30 cellular contexts compared by ENCODE assay signal in genomic region chr15:52509500-52510244, GRCh38. TPM values are rescaled to one million over a fixed set of nuclear protein-coding genes. Genes with fewer than 3 reads are reported as not detected.
A peak's percentile ranks its signal among the peaks of the same experiment; 100 is the strongest.
DNase-seq lines count a peak whose midpoint lies in the region; ATAC-seq and TF ChIP-seq lines count a peak whose summit lies in the region.
"Had no signal": no experiment of that assay in that cellular context is flagged by ENCODE, and none has a peak within 500 bp of the region (broad histone marks: within the 10 kb centered on the region; RNA-seq: fewer than 3 reads in every experiment).

No MANE protein-coding gene starts in this region.

- no peak overlapping the region for H3K4me3 Mint-ChIP-seq in activated naive CD4-positive, alpha-beta T cell treated with anti-CD3 and anti-CD28 coated beads, Interleukin-2, amount 50 U/mL, for 24 hours
- H3K4me3 Mint-ChIP-seq in MCF 10A (ENCODE audit: unreplicated experiment) = no peak overlapping the region
- H3K4me3 Mint-ChIP-seq: activated CD4-positive, alpha-beta T cell treated with anti-CD3 and anti-CD28 coated beads, Interleukin-2, amount 10 ng/mL, durations not matched to agents 24 days and 14 days; activated T-cell treated with anti-CD3 and anti-CD28 coated beads, Interleukin-2, amount 50 U/mL, for 24 hours; CD8-positive, alpha-beta memory T cell; neural crest cell had no signal

- intact Hi-C loops in left cardiac atrium (cut with DNase I) = no loop called here
- intact Hi-C loops in MCF 10A (cut with micrococcal nuclease) = no loop called here

- no peak for TF ChIP-seq EP300 in gastroesophageal sphincter (IDR thresholded peaks at IDR 0.05)

- POLR2A ChIA-PET in MCF 10A (lab: Yijun Ruan, JAX) = no interaction called here

- H3K27ac ChIP-seq in osteoblast (ENCODE audit: low read depth, low read length) (no peak overlapping the region), coronary artery (no peak overlapping the region), gastroesophageal sphincter (no peak overlapping the region)
- H3K27ac ChIP-seq: esophagus squamous epithelium, thoracic aorta, VCaP had no signal

- H3K36me3 ChIP-seq in osteoblast (ENCODE audit: insufficient read depth, low read length) = no peaks in the 10 kb centered on the region
- H3K36me3 ChIP-seq in gastroesophageal sphincter = no peaks in the 10 kb centered on the region
- H3K36me3 ChIP-seq: esophagus squamous epithelium, thoracic aorta had no signal

- H3K4me1 Mint-ChIP-seq in activated naive CD4-positive, alpha-beta T cell treated with anti-CD3 and anti-CD28 coated beads, Interleukin-2, amount 50 U/mL, for 24 hours = peaks cover 38% of the 10 kb centered on the region
- peaks cover 7% of the 10 kb centered on the region for H3K4me1 Mint-ChIP-seq in MCF 10A (ENCODE audit: insufficient read depth, unreplicated experiment)

- H3K4me3 ChIP-seq in osteoblast (ENCODE audit: insufficient read depth, low read length) (no peak overlapping the region), coronary artery (no peak overlapping the region), gastroesophageal sphincter (no peak overlapping the region)
- H3K4me3 ChIP-seq: esophagus squamous epithelium, thoracic aorta had no signal

- peak overlapping the region; percentile 56 for H3K27ac Mint-ChIP-seq in activated naive CD4-positive, alpha-beta T cell treated with anti-CD3 and anti-CD28 coated beads, Interleukin-2, amount 50 U/mL, for 24 hours
- no peak overlapping the region for H3K27ac Mint-ChIP-seq in MCF 10A (ENCODE audit: low read depth, unreplicated experiment)
- H3K27ac Mint-ChIP-seq: activated CD4-positive, alpha-beta T cell treated with anti-CD3 and anti-CD28 coated beads, Interleukin-2, amount 10 ng/mL, durations not matched to agents 24 days and 14 days; activated T-cell treated with anti-CD3 and anti-CD28 coated beads, Interleukin-2, amount 50 U/mL, for 24 hours had no signal

- peak; percentile 37 for ATAC-seq in esophagus mucosa
- ATAC-seq in left cardiac atrium = no peak
- no peak for ATAC-seq in gastroesophageal sphincter
- ATAC-seq: HepG2, Panc1, sciatic nerve had no signal

- no peak overlapping the region for H2AFZ ChIP-seq in osteoblast (ENCODE audit: low read length)

- TF ChIP-seq CTCF in osteoblast (IDR thresholded peaks at IDR 0.05; ENCODE audit: extremely low read depth, low read depth, low read length) (no peak), coronary artery (IDR thresholded peaks at IDR 0.05) (no peak), MCF 10A (IDR thresholded peaks at IDR 0.05; ENCODE audit: unreplicated experiment) (no peak), gastroesophageal sphincter (IDR thresholded peaks at IDR 0.05) (no peak)

- no peaks in the 10 kb centered on the region for H3K27me3 ChIP-seq in osteoblast (ENCODE audit: insufficient read depth, low read length)
- H3K27me3 ChIP-seq in gastroesophageal sphincter = no peaks in the 10 kb centered on the region
- H3K27me3 ChIP-seq: esophagus squamous epithelium had no signal

- CTCF ChIA-PET in MCF 10A (lab: Yijun Ruan, JAX) = interaction anchor here (0.7 to 1.5 kb wide), 2 partner anchors 17 to 31 kb away, joined by 3 read pairs; no protein-coding TSS in a partner anchor

- TF ChIP-seq POLR2A in gastroesophageal sphincter (IDR thresholded peaks at IDR 0.05) = no peak

- H3K4me2 ChIP-seq in osteoblast (ENCODE audit: insufficient read depth, low read length) = no peak overlapping the region

- H3K9me3 ChIP-seq in osteoblast (ENCODE audit: low read depth, low read length) (no peaks in the 10 kb centered on the region), gastroesophageal sphincter (no peaks in the 10 kb centered on the region)
- H3K9me3 ChIP-seq: esophagus squamous epithelium, thoracic aorta had no signal

- DNase-seq in activated naive CD4-positive, alpha-beta T cell (lab: John Stamatoyannopoulos, UW) = no peak
- DNase-seq in osteoblast (ENCODE audit: insufficient read length, low spot score, missing footprints) (peak; percentile 71), coronary artery (ENCODE audit: low spot score) (no peak), left cardiac atrium (no peak), MCF 10A (ENCODE audit: unreplicated experiment) (no peak)
- DNase-seq: activated CD4-positive, alpha-beta T cell treated with anti-CD3 and anti-CD28 coated beads, Interleukin-2, amount 10 ng/mL, durations not matched to agents 24 days and 14 days; activated naive CD4-positive, alpha-beta T cell treated with Interleukin-2 at 50 U/mL for 16 hours; activated T-cell treated with anti-CD3 and anti-CD28 coated beads, Interleukin-2, amount 50 U/mL, for 24 hours; AML-193; CD8-positive, alpha-beta memory T cell; esophagus squamous epithelium; GOT3; NCI-H1048; NCI-H1694; NCI-H2171; NCI-H510A; posterior cingulate gyrus; SHP77 treated with DMSO at 0.1 percent for 48 hours; stimulated activated CD4-positive, alpha-beta T cell treated with anti-CD3 and anti-CD28 coated beads, Interleukin-15, amount 100 ng/mL, for 24 hours; stimulated activated naive CD4-positive, alpha-beta T cell; T-helper 9 cell had no signal

- WGBS in gastroesophageal sphincter (ENCODE audit: low coverage in 1 of 2), 2 donors = 67 to 70% methylated on average over 3 of the region's 3 CpGs

- no peaks in the 10 kb centered on the region for H3K36me3 Mint-ChIP-seq in activated naive CD4-positive, alpha-beta T cell treated with anti-CD3 and anti-CD28 coated beads, Interleukin-2, amount 50 U/mL, for 24 hours
- H3K36me3 Mint-ChIP-seq in MCF 10A (ENCODE audit: insufficient read depth, unreplicated experiment) = no peaks in the 10 kb centered on the region

- no TSS peak for BruUV-seq in MCF 10A (replicated peaks; lab: Mats Ljungman, UMichigan)

- H3K9me3 Mint-ChIP-seq in activated naive CD4-positive, alpha-beta T cell treated with anti-CD3 and anti-CD28 coated beads, Interleukin-2, amount 50 U/mL, for 24 hours = no peaks in the 10 kb centered on the region
- H3K9me3 Mint-ChIP-seq in MCF 10A (ENCODE audit: unreplicated experiment) = no peaks in the 10 kb centered on the region
- H3K9me3 Mint-ChIP-seq: activated CD4-positive, alpha-beta T cell treated with anti-CD3 and anti-CD28 coated beads, Interleukin-2, amount 10 ng/mL, durations not matched to agents 24 days and 14 days; activated T-cell treated with anti-CD3 and anti-CD28 coated beads, Interleukin-2, amount 50 U/mL, for 24 hours; CD8-positive, alpha-beta memory T cell; neural crest cell had no signal

- peaks cover 7% of the 10 kb centered on the region for H4K20me1 ChIP-seq in osteoblast (ENCODE audit: insufficient read depth, low read length)

- no peaks in the 10 kb centered on the region for H3K27me3 Mint-ChIP-seq in activated naive CD4-positive, alpha-beta T cell treated with anti-CD3 and anti-CD28 coated beads, Interleukin-2, amount 50 U/mL, for 24 hours
- no peaks in the 10 kb centered on the region for H3K27me3 Mint-ChIP-seq in MCF 10A (ENCODE audit: insufficient read depth, unreplicated experiment)
- H3K27me3 Mint-ChIP-seq: activated CD4-positive, alpha-beta T cell treated with anti-CD3 and anti-CD28 coated beads, Interleukin-2, amount 10 ng/mL, durations not matched to agents 24 days and 14 days; activated T-cell treated with anti-CD3 and anti-CD28 coated beads, Interleukin-2, amount 50 U/mL, for 24 hours; CD8-positive, alpha-beta memory T cell had no signal

- H3K79me2 ChIP-seq in osteoblast (ENCODE audit: insufficient read depth, low read length) = peaks cover 63% of the 10 kb centered on the region

- H3K4me1 ChIP-seq in osteoblast (ENCODE audit: insufficient read depth, low read length) (no peaks in the 10 kb centered on the region), gastroesophageal sphincter (peaks cover 0 to 14% (median 0%) of the 10 kb centered on the region in 3 donors)

RNA-seq across cellular contexts. Expression of gene MYO5A, which starts 19.0 kb away (rescaled TPM):
- 18.8 TPM for total RNA-seq in esophagus mucosa
- 54.3 and 73.1 TPM in 2 replicates for total RNA-seq in osteoblast
- total RNA-seq in left cardiac atrium = 10 to 100 TPM; 18.1 to 19.4 TPM
- total RNA-seq in MCF 10A (2022) = 28.9 and 35.7 TPM in 2 replicates
- 10 to 100 TPM; 24.3 to 41.9 (median 31.2) TPM for total RNA-seq in gastroesophageal sphincter

RNA-seq across cellular contexts. Expression of gene ARPP19, which starts 59.2 kb away (rescaled TPM):
- total RNA-seq in esophagus mucosa = 114 TPM
- total RNA-seq in osteoblast = 104 and 114 TPM in 2 replicates
- total RNA-seq in left cardiac atrium = 100 to 1,000 TPM; 138 to 153 TPM
- 172 and 213 TPM in 2 replicates for total RNA-seq in MCF 10A (2022)
- 100 to 1,000 TPM; 172 to 226 (median 193) TPM for total RNA-seq in gastroesophageal sphincter
